ENCODE assay signal across 8 cellular contexts in the genomic region with DNA sequence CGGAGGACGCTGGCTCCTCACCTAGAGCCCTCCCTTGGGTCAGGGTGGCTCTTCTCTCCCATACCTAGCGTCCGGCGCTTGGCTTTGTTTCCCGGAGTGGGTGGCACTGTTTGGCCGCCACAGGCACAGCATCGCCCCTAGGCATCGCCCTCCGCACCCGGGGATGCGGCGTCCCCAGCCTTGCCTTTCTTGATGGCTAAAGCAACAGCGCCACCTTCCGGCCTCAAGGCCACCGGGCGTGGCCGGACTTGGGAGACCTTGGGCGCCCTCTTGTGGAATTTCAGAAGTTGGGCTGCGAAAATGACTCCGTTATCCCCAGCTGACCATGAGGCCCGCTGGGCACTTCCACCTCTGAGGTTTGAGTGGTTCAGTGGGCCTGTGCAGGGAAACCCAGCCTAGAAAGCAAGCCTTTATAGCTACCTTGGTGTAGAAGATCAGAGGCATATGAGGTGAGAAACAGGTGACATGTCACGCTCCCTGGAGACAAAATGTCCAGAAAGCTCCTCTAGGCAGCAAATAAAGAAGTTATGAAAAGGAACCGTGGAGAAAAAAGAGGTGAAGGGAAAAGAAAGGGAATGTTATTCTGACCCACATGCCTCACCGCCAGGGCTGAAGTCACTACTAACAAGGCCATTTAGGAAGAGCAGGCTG. TPM values are rescaled to one million over a fixed set of nuclear protein-coding genes. Genes with fewer than 3 reads are reported as not detected.
DNase-seq lines count a peak whose midpoint lies in the region; ATAC-seq and TF ChIP-seq lines count a peak whose summit lies in the region.

No MANE protein-coding gene starts in this region.

- H3K27ac ChIP-seq in GM23248 (no peak overlapping the region), fibroblast of lung (ENCODE audit: insufficient read depth, low read length) (no peak overlapping the region)

- H3K79me2 ChIP-seq in GM23248 (ENCODE audit: insufficient read depth) (no peaks in the 10 kb centered on the region), fibroblast of lung (ENCODE audit: control insufficient read depth, insufficient read depth, low read length) (no peaks in the 10 kb centered on the region)

- in situ Hi-C loops in GM23248 (cut with MboI): loop anchor here (10.0 kb wide), 1 partner anchor 657 kb away; no protein-coding TSS in a partner anchor

- H3K27me3 ChIP-seq in GM23248 (replicated peaks; ENCODE audit: insufficient read depth) (no peaks in the 10 kb centered on the region), fibroblast of lung (ENCODE audit: control insufficient read depth, insufficient read depth, low read length) (no peaks in the 10 kb centered on the region)

- H2AFZ ChIP-seq in GM23248: no peak overlapping the region
- H2AFZ ChIP-seq in fibroblast of lung (ENCODE audit: low read length): no peak overlapping the region

- no peak overlapping the region for H3K9ac ChIP-seq in GM23248
- no peak overlapping the region for H3K9ac ChIP-seq in fibroblast of lung (ENCODE audit: insufficient read depth, low read length)

- H3K9me3 Mint-ChIP-seq in activated T-cell treated with anti-CD3 and anti-CD28 coated beads, Interleukin-2, amount 50 U/mL, for 4 hours: no peaks in the 10 kb centered on the region
- peaks cover 6% of the 10 kb centered on the region for H3K9me3 Mint-ChIP-seq in nephron progenitor cell

- no peaks in the 10 kb centered on the region for H3K9me2 ChIP-seq in GM23248 (ENCODE audit: insufficient read depth)

- no peaks in the 10 kb centered on the region for H3K4me1 ChIP-seq in GM23248 (ENCODE audit: insufficient read depth)
- no peaks in the 10 kb centered on the region for H3K4me1 ChIP-seq in fibroblast of lung (ENCODE audit: control insufficient read depth, extremely low read depth, insufficient read depth, low read length)

- peak; percentile 97 to 100 for TF ChIP-seq CTCF in fibroblast of lung (conservative IDR thresholded peaks at IDR 0.05 in 1 of 2, IDR thresholded peaks at IDR 0.05 in 1 of 2; ENCODE audit: low read depth in 1 of 2, low read length in 2 of 2)
- TF ChIP-seq CTCF in nephron progenitor cell (IDR thresholded peaks at IDR 0.05): peak; percentile 100

- H3F3A ChIP-seq in GM23248 (ENCODE audit: insufficient read depth): 0 out of 2 replicates have a peak, but pooled peaks cover 4% of the 10 kb centered on the region

- peaks cover 7% of the 10 kb centered on the region for H3K27me3 Mint-ChIP-seq in activated T-cell treated with anti-CD3 and anti-CD28 coated beads, Interleukin-2, amount 50 U/mL, for 4 hours (ENCODE audit: low read depth)
- peaks cover 5% of the 10 kb centered on the region for H3K27me3 Mint-ChIP-seq in nephron progenitor cell (ENCODE audit: low read depth, poor library complexity)

- DNase-seq in DMS79 treated with DMSO at 0.1 percent for 48 hours (lab: John Stamatoyannopoulos, UW): peak; percentile 88
- peak; percentile 91 for DNase-seq in GM23248
- DNase-seq in LHCN-M2 (ENCODE audit: low read depth): peak; percentile 82
- DNase-seq in activated T-cell treated with anti-CD3 and anti-CD28 coated beads, Interleukin-2, amount 50 U/mL, for 4 hours: peak; percentile 80
- peak; percentile 84 to 95 for DNase-seq in fibroblast of lung (ENCODE audit: low read depth in 2 of 2)
- DNase-seq in nephron progenitor cell: peak; percentile 97
- DNase-seq in stimulated activated naive CD4-positive, alpha-beta T cell (lab: John Stamatoyannopoulos, UW): peak; percentile 67 to 85 (median 78)

- H4K20me1 ChIP-seq in GM23248 (ENCODE audit: insufficient read depth) (no peaks in the 10 kb centered on the region), fibroblast of lung (ENCODE audit: control insufficient read depth, extremely low read depth, insufficient read depth, low read length) (no peaks in the 10 kb centered on the region)

- no peaks in the 10 kb centered on the region for H3K36me3 ChIP-seq in GM23248 (ENCODE audit: low read depth)
- no peaks in the 10 kb centered on the region for H3K36me3 ChIP-seq in fibroblast of lung (ENCODE audit: control insufficient read depth, insufficient read depth, low read length)

- 14 to 15% methylated on average over 25 of the region's 25 CpGs for WGBS in GM23248 (ENCODE audit: low coverage in 1 of 2, low lambda C conversion rate in 2 of 2, missing lambda C conversion rate in 2 of 2), 2 experiments

- peaks cover 3% of the 10 kb centered on the region for H3K36me3 Mint-ChIP-seq in activated T-cell treated with anti-CD3 and anti-CD28 coated beads, Interleukin-2, amount 50 U/mL, for 4 hours (ENCODE audit: insufficient read depth)
- H3K36me3 Mint-ChIP-seq in nephron progenitor cell (ENCODE audit: low read depth): no peaks in the 10 kb centered on the region

- H3K27ac Mint-ChIP-seq in nephron progenitor cell: peak overlapping the region; percentile 87

- H3K4me1 Mint-ChIP-seq in activated T-cell treated with anti-CD3 and anti-CD28 coated beads, Interleukin-2, amount 50 U/mL, for 4 hours (ENCODE audit: low read depth): peaks cover 4% of the 10 kb centered on the region
- peaks cover 34% of the 10 kb centered on the region for H3K4me1 Mint-ChIP-seq in nephron progenitor cell

- peak; percentile 90 to 95 for ATAC-seq in activated T-cell treated with anti-CD3 and anti-CD28 coated beads, Interleukin-2, amount 50 U/mL, for 4 hours

- no peaks in the 10 kb centered on the region for H3K9me3 ChIP-seq in GM23248 (ENCODE audit: low read depth)
- H3K9me3 ChIP-seq in fibroblast of lung (ENCODE audit: control insufficient read depth, insufficient read depth, low read depth, low read length): no peaks in the 10 kb centered on the region

- H3K4me3 ChIP-seq in GM23248 (no peak overlapping the region), fibroblast of lung (replicated peaks in 1 of 4; ENCODE audit: control extremely low read depth in 1 of 4, insufficient read depth in 1 of 4, low read depth in 3 of 4, low read length in 4 of 4) (no peak overlapping the region)

- H3K4me3 Mint-ChIP-seq in activated T-cell treated with anti-CD3 and anti-CD28 coated beads, Interleukin-2, amount 50 U/mL, for 4 hours: no peak overlapping the region
- H3K4me3 Mint-ChIP-seq in nephron progenitor cell: no peak overlapping the region

- H3K4me2 ChIP-seq in GM23248 (ENCODE audit: unreplicated experiment): no peak overlapping the region
- H3K4me2 ChIP-seq in fibroblast of lung (ENCODE audit: extremely low read depth, insufficient read depth, low read length): no peak overlapping the region

TF ChIP-seq in PFSK-1, 5 proteins besides CTCF, POLR2A, EP300 and RAD21:
- TF ChIP-seq REST (IDR thresholded peaks at IDR 0.05; ENCODE audit: insufficient read depth in 1 of 2, low read depth in 2 of 2, low read length in 2 of 2) (no peak), FOXP2 (optimal IDR thresholded peaks at IDR 0.05; ENCODE audit: borderline replicate concordance, extremely low read depth, extremely low read length, insufficient read depth) (peak; percentile 71)

RNA-seq across cellular contexts. Expression of gene SNX19, which starts 54.3 kb away (rescaled TPM):
- total RNA-seq in GM23248 (2014; rRNA removed; shearing (Covaris generic)): 81.9 and 96.4 TPM in 2 replicates
- polyA plus RNA-seq in GM23248 (2016; fragmentation: Nextera tagmentation; extraction: Ambion mirVana): 35.1 and 40.3 TPM in 2 replicates
- 98.4 and 126 TPM in 2 replicates for total RNA-seq in LHCN-M2 (2014; rRNA removed)
- polyA plus RNA-seq in LHCN-M2 (2012): 34.3 TPM
- polyA plus RNA-seq in PFSK-1 (2012; ENCODE audit: insufficient read length, low read depth): 28.8 TPM
- total RNA-seq in activated T-cell treated with anti-CD3 and anti-CD28 coated beads, Interleukin-2, amount 50 U/mL, for 4 hours: 10 to 100 TPM; 24.2 to 31.8 (median 30.9) TPM
- 70.6 and 91.7 TPM in 2 replicates for total RNA-seq in fibroblast of lung
- polyA plus RNA-seq in fibroblast of lung: 58.9 and 76.6 TPM in 2 replicates
- polyA plus RNA-seq in fibroblast of lung (2012): 32.4 and 58.1 TPM in 2 replicates
- 222 and 271 TPM in 2 replicates for polyA minus RNA-seq in fibroblast of lung (ENCODE audit: low replicate concordance)
